8 cellular contexts compared by ENCODE assay signal in genomic region chr17:82031303-82031884, GRCh38. TPM values are rescaled to one million over a fixed set of nuclear protein-coding genes. Genes with fewer than 3 reads are reported as not detected.
A peak's percentile ranks its signal among the peaks of the same experiment; 100 is the strongest.
DNase-seq lines count a peak whose midpoint lies in the region; ATAC-seq lines count a peak whose summit lies in the region.

Gene RAC3, plus strand, starts transcription at chr17:82031678. Its CDS starts 84 bp downstream, at chr17:82031762.

- peak within 1 kb of the TSS; percentile 77 for H3K4me3 Mint-ChIP-seq in activated naive CD8-positive, alpha-beta T cell treated with anti-CD3 and anti-CD28 coated beads, Interleukin-2, amount 10 ng/mL, durations not matched to agents 7 days and 5 days
- peak within 1 kb of the TSS; percentile 78 for H3K4me3 Mint-ChIP-seq in stimulated activated effector memory CD8-positive, alpha-beta T cell treated with anti-CD3 and anti-CD28 coated beads, Interleukin-12 subunit alpha, Interleukin-12 subunit beta, amount 100 ng/mL, for 72 hours

- H3K4me1 Mint-ChIP-seq in activated naive CD8-positive, alpha-beta T cell treated with anti-CD3 and anti-CD28 coated beads, Interleukin-2, amount 10 ng/mL, durations not matched to agents 7 days and 5 days: peaks cover 17% of the 10 kb centered on the region
- H3K4me1 Mint-ChIP-seq in stimulated activated effector memory CD8-positive, alpha-beta T cell treated with anti-CD3 and anti-CD28 coated beads, Interleukin-12 subunit alpha, Interleukin-12 subunit beta, amount 100 ng/mL, for 72 hours: peaks cover 20% of the 10 kb centered on the region

- peak within 1 kb of the TSS; percentile 48 for H3K9ac ChIP-seq in iPS-18a (ENCODE audit: low read length)

- POLR2A ChIA-PET in activated naive CD8-positive, alpha-beta T cell treated with anti-CD3 and anti-CD28 coated beads, Interleukin-2, amount 10 ng/mL, durations not matched to agents 7 days and 5 days (lab: Charles Lee): interaction anchor here (0.6 to 1.5 kb wide), 5 partner anchors 8 to 236 kb away, joined by 3 to 7 read pairs (median 3); partner anchors contain the start of genes CENPX and LRRC45

- no peaks in the 10 kb centered on the region for H3K27me3 ChIP-seq in MG63
- H3K27me3 ChIP-seq in iPS-18a (ENCODE audit: control insufficient read depth, insufficient read depth, low read length): no peaks in the 10 kb centered on the region

- H3K4me3 ChIP-seq in MG63: peak within 1 kb of the TSS; percentile 25
- H3K4me3 ChIP-seq in iPS-18a (ENCODE audit: low read length): peak within 1 kb of the TSS; percentile 61

- no peaks in the 10 kb centered on the region for H3K9me3 Mint-ChIP-seq in activated naive CD8-positive, alpha-beta T cell treated with anti-CD3 and anti-CD28 coated beads, Interleukin-2, amount 10 ng/mL, durations not matched to agents 7 days and 5 days
- H3K9me3 Mint-ChIP-seq in stimulated activated effector memory CD8-positive, alpha-beta T cell treated with anti-CD3 and anti-CD28 coated beads, Interleukin-12 subunit alpha, Interleukin-12 subunit beta, amount 100 ng/mL, for 72 hours: no peaks in the 10 kb centered on the region

- ATAC-seq in activated naive CD8-positive, alpha-beta T cell treated with anti-CD3 and anti-CD28 coated beads, Interleukin-2, amount 10 ng/mL, durations not matched to agents 7 days and 5 days (ENCODE audit: low read depth): peak; percentile 28
- peak; percentile 33 for ATAC-seq in stimulated activated effector memory CD8-positive, alpha-beta T cell treated with anti-CD3 and anti-CD28 coated beads, Interleukin-12 subunit alpha, Interleukin-12 subunit beta, amount 100 ng/mL, for 72 hours
- no peak for ATAC-seq in HG02840 (IDR thresholded peaks at IDR 0.05; ENCODE audit: low FRiP score, unreplicated experiment)
- no peak for ATAC-seq in HG03025 (IDR thresholded peaks at IDR 0.05; ENCODE audit: low FRiP score, unreplicated experiment)

- H3K9me3 ChIP-seq in MG63 (no peaks in the 10 kb centered on the region), iPS-18a (ENCODE audit: control insufficient read depth, low read depth, low read length) (no peaks in the 10 kb centered on the region)

- no peaks in the 10 kb centered on the region for H3K27me3 Mint-ChIP-seq in activated naive CD8-positive, alpha-beta T cell treated with anti-CD3 and anti-CD28 coated beads, Interleukin-2, amount 10 ng/mL, durations not matched to agents 7 days and 5 days

- H3K27ac Mint-ChIP-seq in activated naive CD8-positive, alpha-beta T cell treated with anti-CD3 and anti-CD28 coated beads, Interleukin-2, amount 10 ng/mL, durations not matched to agents 7 days and 5 days: peak within 1 kb of the TSS; percentile 71
- no peak within 1 kb of the TSS for H3K27ac Mint-ChIP-seq in stimulated activated effector memory CD8-positive, alpha-beta T cell treated with anti-CD3 and anti-CD28 coated beads, Interleukin-12 subunit alpha, Interleukin-12 subunit beta, amount 100 ng/mL, for 72 hours

- peaks cover 13% of the 10 kb centered on the region for H3K36me3 ChIP-seq in MG63
- H3K36me3 ChIP-seq in iPS-18a (ENCODE audit: control insufficient read depth, low read depth, low read length): no peaks in the 10 kb centered on the region

- peaks cover 13% of the 10 kb centered on the region for H3K36me3 Mint-ChIP-seq in activated naive CD8-positive, alpha-beta T cell treated with anti-CD3 and anti-CD28 coated beads, Interleukin-2, amount 10 ng/mL, durations not matched to agents 7 days and 5 days
- H3K36me3 Mint-ChIP-seq in stimulated activated effector memory CD8-positive, alpha-beta T cell treated with anti-CD3 and anti-CD28 coated beads, Interleukin-12 subunit alpha, Interleukin-12 subunit beta, amount 100 ng/mL, for 72 hours: peaks cover 24% of the 10 kb centered on the region

- DNase-seq in NCI-H1417 (lab: John Stamatoyannopoulos, UW) (peak; percentile 42 to 84 (median 54)), NCI-H1417 treated with DMSO at 0.1 percent for 48 hours (lab: John Stamatoyannopoulos, UW) (no peak), MG63 (no peak)
- no peak for DNase-seq in activated naive CD8-positive, alpha-beta T cell treated with anti-CD3 and anti-CD28 coated beads, Interleukin-2, amount 10 ng/mL, durations not matched to agents 7 days and 5 days
- DNase-seq in stimulated activated effector memory CD8-positive, alpha-beta T cell treated with anti-CD3 and anti-CD28 coated beads, Interleukin-12 subunit alpha, Interleukin-12 subunit beta, amount 100 ng/mL, for 72 hours (ENCODE audit: low spot score in 2 of 2): no peak

- no peaks in the 10 kb centered on the region for H3K4me1 ChIP-seq in iPS-18a (ENCODE audit: control insufficient read depth, low read depth, low read length)

- H3K27ac ChIP-seq in iPS-18a (ENCODE audit: low read length): no peak within 1 kb of the TSS

RNA-seq across cellular contexts. Expression of gene RAC3, which starts in this region (rescaled TPM):
- 18.2 and 18.4 TPM in 2 replicates for total RNA-seq in MG63 (2014; rRNA removed; shearing (Covaris generic); ENCODE audit: low replicate concordance)
- total RNA-seq in activated naive CD8-positive, alpha-beta T cell treated with anti-CD3 and anti-CD28 coated beads, Interleukin-2, amount 10 ng/mL, durations not matched to agents 7 days and 5 days: 1 to 10 TPM; 6.7 to 7.6 TPM

Comparison
In these comparisons a context has a peak if more than half of its experiments do, and no peak if none do; other contexts are left out.
1. DNase-seq: peak in NCI-H1417 (3 of 3); none in NCI-H1417 treated with DMSO at 0.1 percent for 48 hours (single experiment), MG63 (single experiment), activated naive CD8-positive, alpha-beta T cell treated with anti-CD3 and anti-CD28 coated beads, Interleukin-2, amount 10 ng/mL, durations not matched to agents 7 days and 5 days (single experiment) and stimulated activated effector memory CD8-positive, alpha-beta T cell treated with anti-CD3 and anti-CD28 coated beads, Interleukin-12 subunit alpha, Interleukin-12 subunit beta, amount 100 ng/mL, for 72 hours (0 of 2).
2. ATAC-seq: peak in activated naive CD8-positive, alpha-beta T cell treated with anti-CD3 and anti-CD28 coated beads, Interleukin-2, amount 10 ng/mL, durations not matched to agents 7 days and 5 days (single experiment) and stimulated activated effector memory CD8-positive, alpha-beta T cell treated with anti-CD3 and anti-CD28 coated beads, Interleukin-12 subunit alpha, Interleukin-12 subunit beta, amount 100 ng/mL, for 72 hours (single experiment); none in HG02840 (single experiment) and HG03025 (single experiment).